Comparison of ENCODE assay signal across 25 cellular contexts in the genomic region with DNA sequence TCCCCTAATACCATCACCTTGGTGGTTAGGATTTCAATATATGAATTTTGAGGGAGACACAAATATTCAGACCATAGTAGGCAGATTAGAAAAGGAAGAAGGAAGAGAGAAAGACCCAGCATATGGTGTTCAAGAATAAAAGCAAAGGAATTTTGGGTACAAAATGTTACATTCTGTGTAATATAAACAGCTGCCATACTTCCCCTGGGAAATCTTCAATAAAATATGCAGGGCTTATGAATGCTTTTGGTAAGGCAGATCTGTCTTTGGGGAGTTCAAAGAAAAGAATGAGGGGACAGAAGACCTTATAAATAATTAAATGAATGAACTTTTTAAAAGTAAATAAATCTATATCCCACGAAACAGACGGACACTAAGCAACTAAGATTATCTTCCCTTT.
"Had no signal": no experiment of that assay in that cellular context is flagged by ENCODE, and none has a peak within 500 bp of the region (broad histone marks: within the 10 kb centered on the region; RNA-seq: fewer than 3 reads in every experiment).

No MANE protein-coding gene starts in this region.

- H3K4me1 ChIP-seq: ascending aorta, breast epithelium had no signal

- H3K27ac ChIP-seq: ascending aorta, breast epithelium, cardiac muscle cell, colonic mucosa had no signal

- H3K27me3 ChIP-seq: ascending aorta, breast epithelium, cardiac muscle cell, colonic mucosa had no signal

- ATAC-seq: activated CD4-positive, alpha-beta T cell treated with anti-CD3 and anti-CD28 coated beads for 36 hours; activated CD8-positive, alpha-beta memory T cell treated with anti-CD3 and anti-CD28 coated beads, Interleukin-2, amount 10 ng/mL, durations not matched to agents 7 days and 5 days; activated CD8-positive, alpha-beta T cell treated with anti-CD3 and anti-CD28 coated beads, Interleukin-2, amount 10 ng/mL, durations not matched to agents 7 days and 5 days; activated naive CD8-positive, alpha-beta T cell treated with anti-CD3 and anti-CD28 coated beads, Interleukin-2, amount 50 U/mL, for 24 hours; esophagus mucosa had no signal

- H3K4me3 ChIP-seq: ascending aorta, breast epithelium, cardiac muscle cell, colonic mucosa had no signal

- DNase-seq: activated CD4-positive, alpha-beta memory T cell treated with anti-CD3 and anti-CD28 coated beads for 36 hours; activated CD4-positive, alpha-beta T cell treated with anti-CD3 and anti-CD28 coated beads for 36 hours; activated CD4-positive, alpha-beta T cell treated with anti-CD3 and anti-CD28 coated beads, Interleukin-2, amount 10 ng/mL, durations not matched to agents 24 days and 14 days; activated CD4-positive, CD25-positive, alpha-beta regulatory T cell; activated CD4-positive, CD25-positive, alpha-beta regulatory T cell treated with anti-CD3 and anti-CD28 coated beads, Interleukin-2, amount 50 U/mL, for 72 hours; activated CD8-positive, alpha-beta memory T cell treated with anti-CD3 and anti-CD28 coated beads, Interleukin-2, amount 10 ng/mL, durations not matched to agents 7 days and 5 days; activated CD8-positive, alpha-beta memory T cell treated with anti-CD3 and anti-CD28 coated beads, Interleukin-2, amount 50 U/mL, for 4 hours; activated CD8-positive, alpha-beta T cell treated with anti-CD3 and anti-CD28 coated beads, Interleukin-2, amount 10 ng/mL, durations not matched to agents 7 days and 5 days; activated effector memory CD4-positive, alpha-beta T cell treated with anti-CD3 and anti-CD28 coated beads, Interleukin-2, amount 50 U/mL, for 16 hours; activated naive CD4-positive, alpha-beta T cell treated with anti-CD3 and anti-CD28 coated beads for 36 hours; activated naive CD8-positive, alpha-beta T cell treated with anti-CD3 and anti-CD28 coated beads for 36 hours; activated naive CD8-positive, alpha-beta T cell treated with anti-CD3 and anti-CD28 coated beads, Interleukin-2, amount 50 U/mL, for 24 hours; activated T-cell treated with anti-CD3 and anti-CD28 coated beads, Interleukin-2, amount 50 U/mL, for 1 hour; activated T-cell treated with anti-CD3 and anti-CD28 coated beads, Interleukin-2, amount 50 U/mL, for 48 hours; central memory CD4-positive, alpha-beta T cell; cerebellar nuclear complex; colonic mucosa; effector memory CD4-positive, alpha-beta T cell; endodermal cell; head of caudate nucleus; T-helper 2 cell had no signal

- H3K36me3 ChIP-seq: ascending aorta, breast epithelium, cardiac muscle cell, colonic mucosa had no signal

- H3K9me3 ChIP-seq: ascending aorta, breast epithelium, colonic mucosa had no signal
